Comparison of ENCODE assay signal across 7 cellular contexts in the genomic region with DNA sequence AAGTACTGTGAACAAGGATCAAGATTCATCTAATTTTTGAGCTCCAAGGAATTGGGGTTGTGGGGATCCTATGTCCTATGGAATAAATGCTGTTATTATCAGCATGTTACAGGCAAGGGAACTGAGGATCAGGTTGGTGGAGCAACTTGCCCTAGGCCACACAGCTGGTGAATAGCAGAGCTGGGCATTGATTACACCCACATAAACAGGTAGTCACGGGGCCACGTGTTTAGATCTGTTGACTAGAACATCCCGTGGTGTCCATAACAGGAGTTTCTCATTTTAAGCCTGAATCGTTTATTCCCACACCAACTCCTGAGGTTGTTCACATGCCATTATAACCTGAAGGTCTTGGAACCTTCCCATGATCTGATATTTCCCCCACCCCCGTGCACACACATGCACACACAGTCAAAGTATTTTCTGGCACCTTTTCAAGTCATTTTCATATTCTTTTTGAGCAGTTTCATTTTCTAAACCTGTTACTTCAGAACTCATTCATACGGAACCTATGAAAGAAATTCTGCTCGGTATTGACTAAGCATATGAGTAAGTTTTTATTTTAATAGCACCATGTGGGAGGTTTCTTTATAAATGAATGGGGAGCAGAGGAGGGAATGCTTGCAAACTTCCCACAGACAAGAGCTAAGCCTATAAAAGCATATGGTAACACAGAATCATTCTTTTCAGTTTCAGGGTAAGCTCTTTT.
A peak's percentile ranks its signal among the peaks of the same experiment; 100 is the strongest.
DNase-seq lines count a peak whose midpoint lies in the region; ATAC-seq and TF ChIP-seq lines count a peak whose summit lies in the region.
"Not testable (repeated sequence)": the region's sequence is repeated elsewhere in the genome, so short reads cannot be mapped to it uniquely, and the experiment has no call there.

No MANE protein-coding gene starts in this region.

- H2AFZ ChIP-seq in MM.1S (ENCODE audit: low read length); SU-DHL-6 (ENCODE audit: low read depth, low read length, severe bottlenecking); mammary epithelial cell (ENCODE audit: low read depth, low read length): not testable (repeated sequence)

- dilution Hi-C loops in mammary epithelial cell (cut with HindIII; ENCODE audit: low sequenced_read_pairs) = not testable (repeated sequence)

- DNase-seq in MM.1S = peak; percentile 16
- DNase-seq in activated T-cell treated with anti-CD3 and anti-CD28 coated beads, Interleukin-2, amount 50 U/mL, for 48 hours = peak; percentile 45 to 53
- peak; percentile 57 for DNase-seq in mammary epithelial cell
- DNase-seq in memory B cell (ENCODE audit: low spot score in 2 of 2); stimulated activated naive B cell treated with anti-CD40 and anti-IgM and Interleukin-4, amounts not matched to agents 10 μg/mL and 1 μg/mL and 100 μg/mL, for 72 hours: not testable (repeated sequence)

- not testable (repeated sequence) for H3K4me1 Mint-ChIP-seq in memory B cell; stimulated activated naive B cell treated with anti-CD40 and anti-IgM and Interleukin-4, amounts not matched to agents 10 μg/mL and 1 μg/mL and 100 μg/mL, for 72 hours

- not testable (repeated sequence) for H3K36me3 ChIP-seq in MM.1S (replicated peaks; ENCODE audit: insufficient read depth, low read length); SU-DHL-6 (ENCODE audit: low read length); mammary epithelial cell (ENCODE audit: insufficient read depth, low read length)

- not testable (repeated sequence) for H3F3A ChIP-seq in MM.1S (ENCODE audit: insufficient read depth, low read length); SU-DHL-6 (ENCODE audit: insufficient read depth)

- not testable (repeated sequence) for BruUV-seq in mammary epithelial cell (replicated peaks; lab: Mats Ljungman, UMichigan)

- ATAC-seq in HG02763 (IDR thresholded peaks at IDR 0.05; ENCODE audit: unreplicated experiment) = peak; percentile 34
- ATAC-seq in memory B cell (ENCODE audit: low read depth) = peak; percentile 78
- ATAC-seq in stimulated activated naive B cell treated with anti-CD40 and anti-IgM and Interleukin-4, amounts not matched to agents 10 μg/mL and 1 μg/mL and 100 μg/mL, for 72 hours (replicated peaks) = peak; percentile 81 to 84

- TF ChIP-seq CTCF in MM.1S (IDR thresholded peaks at IDR 0.05; ENCODE audit: low read length); SU-DHL-6 (IDR thresholded peaks at IDR 0.05; ENCODE audit: insufficient read depth, low read length, poor library complexity, severe bottlenecking); mammary epithelial cell (conservative IDR thresholded peaks at IDR 0.05 in 1 of 2, IDR thresholded peaks at IDR 0.05 in 1 of 2; ENCODE audit: extremely low read depth in 1 of 2, insufficient read depth in 1 of 2, low read depth in 1 of 2, low read length in 2 of 2): not testable (repeated sequence)

- H3K4me2 ChIP-seq in MM.1S (ENCODE audit: low read depth, low read length) (peak overlapping the region; percentile 30; the same call in 1 of the 2 replicates), SU-DHL-6 (ENCODE audit: low read depth, low read length, poor library complexity, severe bottlenecking) (peak overlapping the region; percentile 38)
- not testable (repeated sequence) for H3K4me2 ChIP-seq in mammary epithelial cell (ENCODE audit: insufficient read depth, low read depth, low read length)

- H3K27ac ChIP-seq in MM.1S (ENCODE audit: low read length); SU-DHL-6 (ENCODE audit: low read depth, low read length); mammary epithelial cell (ENCODE audit: insufficient read depth, low read depth, low read length): not testable (repeated sequence)

- WGBS in mammary epithelial cell (ENCODE audit: low coverage, missing lambda C conversion rate) = no CpG with 5 or more reads among the region's 7 CpGs

- not testable (repeated sequence) for H3K79me2 ChIP-seq in MM.1S (ENCODE audit: low read length); SU-DHL-6 (ENCODE audit: insufficient read depth, low read length); mammary epithelial cell (ENCODE audit: insufficient read depth, low read length)

- not testable (repeated sequence) for H3K27ac Mint-ChIP-seq in memory B cell; stimulated activated naive B cell treated with anti-CD40 and anti-IgM and Interleukin-4, amounts not matched to agents 10 μg/mL and 1 μg/mL and 100 μg/mL, for 72 hours

- not testable (repeated sequence) for H3K4me3 ChIP-seq in MM.1S (ENCODE audit: low read length); SU-DHL-6 (ENCODE audit: insufficient read depth, low read length, poor library complexity, severe bottlenecking); mammary epithelial cell (replicated peaks in 1 of 3; ENCODE audit: insufficient read depth in 1 of 3, low read depth in 2 of 3, low read length in 3 of 3)

- not testable (repeated sequence) for H3K36me3 Mint-ChIP-seq in memory B cell; stimulated activated naive B cell treated with anti-CD40 and anti-IgM and Interleukin-4, amounts not matched to agents 10 μg/mL and 1 μg/mL and 100 μg/mL, for 72 hours

- not testable (repeated sequence) for H3K27me3 Mint-ChIP-seq in memory B cell; stimulated activated naive B cell treated with anti-CD40 and anti-IgM and Interleukin-4, amounts not matched to agents 10 μg/mL and 1 μg/mL and 100 μg/mL, for 72 hours

- not testable (repeated sequence) for H3K9me2 ChIP-seq in MM.1S (replicated peaks; ENCODE audit: insufficient read depth, low read length); SU-DHL-6 (replicated peaks; ENCODE audit: insufficient read depth, low read length)

- in situ Hi-C loops in mammary epithelial cell (cut with MboI; ENCODE audit: low sequenced_read_pairs in 2 of 2) = not testable (repeated sequence)

- H4K20me1 ChIP-seq in MM.1S (ENCODE audit: insufficient read depth, low read length); SU-DHL-6 (ENCODE audit: low read depth, low read length); mammary epithelial cell (ENCODE audit: insufficient read depth, low read length): not testable (repeated sequence)

- intact Hi-C loops in mammary epithelial cell (cut with micrococcal nuclease) = not testable (repeated sequence)

- CTCF ChIA-PET in mammary epithelial cell (lab: Charles Lee; ENCODE audit: low non-redundant PET) = not testable (repeated sequence)

- H3K4me1 ChIP-seq in MM.1S (ENCODE audit: low read length); mammary epithelial cell (ENCODE audit: insufficient read depth, low read length): not testable (repeated sequence)

- not testable (repeated sequence) for H3K9ac ChIP-seq in MM.1S (ENCODE audit: low read length); SU-DHL-6 (ENCODE audit: low read length); mammary epithelial cell (ENCODE audit: insufficient read depth, low read length)

- not testable (repeated sequence) for H3K27me3 ChIP-seq in MM.1S (replicated peaks; ENCODE audit: insufficient read depth, low read length); SU-DHL-6 (ENCODE audit: low read length); mammary epithelial cell (ENCODE audit: insufficient read depth, low read length)

- H3K9me3 Mint-ChIP-seq in memory B cell; stimulated activated naive B cell treated with anti-CD40 and anti-IgM and Interleukin-4, amounts not matched to agents 10 μg/mL and 1 μg/mL and 100 μg/mL, for 72 hours: not testable (repeated sequence)

- H3K4me3 Mint-ChIP-seq in memory B cell; stimulated activated naive B cell treated with anti-CD40 and anti-IgM and Interleukin-4, amounts not matched to agents 10 μg/mL and 1 μg/mL and 100 μg/mL, for 72 hours: not testable (repeated sequence)

- not testable (repeated sequence) for H3K9me3 ChIP-seq in MM.1S (replicated peaks; ENCODE audit: insufficient read depth, low read length); SU-DHL-6 (ENCODE audit: insufficient read depth, low read length); mammary epithelial cell (replicated peaks; ENCODE audit: insufficient read depth, low read length)
